Comparison of ENCODE assay signal across 30 cellular contexts in the genomic region with DNA sequence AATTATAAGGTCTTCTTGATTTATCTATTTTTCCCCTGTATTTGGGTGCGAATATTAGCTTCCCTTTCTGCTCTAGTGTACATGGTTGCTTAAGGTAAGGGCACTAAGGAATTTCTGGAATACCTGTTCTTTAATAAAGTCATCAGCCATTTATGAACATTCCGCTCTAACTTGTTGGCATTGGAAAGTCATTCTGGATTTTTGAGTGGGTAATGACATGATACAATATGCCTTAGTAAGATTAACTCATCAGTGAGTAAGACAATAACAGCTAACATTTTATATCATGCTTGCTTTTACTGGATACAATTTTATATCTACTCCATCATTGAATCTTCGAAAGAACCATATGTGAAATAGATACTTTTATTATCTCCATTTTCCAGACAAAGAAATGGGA.
"Had no signal": no experiment of that assay in that cellular context is flagged by ENCODE, and none has a peak within 500 bp of the region (broad histone marks: within the 10 kb centered on the region; RNA-seq: fewer than 3 reads in every experiment).

No MANE protein-coding gene starts in this region.

- H3K36me3 Mint-ChIP-seq: naive thymus-derived CD4-positive, alpha-beta T cell; neural progenitor cell; stimulated activated effector memory CD8-positive, alpha-beta T cell treated with anti-CD3 and anti-CD28 coated beads, Interleukin-12 subunit alpha, Interleukin-12 subunit beta, amount 100 ng/mL, for 72 hours; type B pancreatic cell had no signal

- H3K9me3 ChIP-seq: esophagus muscularis mucosa, heart right ventricle, left lung, prostate gland, right atrium auricular region, testis, tibial artery had no signal

- H3K9me3 Mint-ChIP-seq: nephron; neural progenitor cell; stimulated activated effector memory CD8-positive, alpha-beta T cell treated with anti-CD3 and anti-CD28 coated beads, Interleukin-12 subunit alpha, Interleukin-12 subunit beta, amount 100 ng/mL, for 72 hours had no signal

- FAIRE-seq: islet of Langerhans had no signal

- H3K4me2 ChIP-seq: neural progenitor cell, smooth muscle cell had no signal

- DNase-seq: dorsolateral prefrontal cortex; effector CD4-positive, alpha-beta T cell; foreskin melanocyte; glutamatergic neuron; heart right ventricle; hippocampal formation; left cardiac atrium; left lung; mesendoderm; midbrain; naive thymus-derived CD4-positive, alpha-beta T cell; nucleus accumbens; stimulated activated CD4-positive, alpha-beta T cell treated with anti-CD3 and anti-CD28 coated beads, Interleukin-12 subunit alpha, Interleukin-12 subunit beta, amount 100 ng/mL, for 4 hours; stimulated activated CD4-positive, alpha-beta T cell treated with anti-CD3 and anti-CD28 coated beads, Interleukin-1b, Interleukin-23, amount 100 ng/mL, for 48 hours; stimulated activated CD4-positive, alpha-beta T cell treated with anti-CD3 and anti-CD28 coated beads, Interleukin-4, amount 100 ng/mL, for 24 hours; stimulated activated naive CD4-positive, alpha-beta T cell treated with Interleukin-2 at 50 U/mL for 16 hours; substantia nigra; testis; tibial artery had no signal

- H3K4me1 ChIP-seq: neural progenitor cell, prostate gland, right atrium auricular region, testis had no signal

- H3K4me3 Mint-ChIP-seq: naive thymus-derived CD4-positive, alpha-beta T cell; nephron; neural progenitor cell; stimulated activated effector memory CD8-positive, alpha-beta T cell treated with anti-CD3 and anti-CD28 coated beads, Interleukin-12 subunit alpha, Interleukin-12 subunit beta, amount 100 ng/mL, for 72 hours; type B pancreatic cell had no signal

- H3K9ac ChIP-seq: neural progenitor cell had no signal

- H3K4me3 ChIP-seq: coronary artery, dorsolateral prefrontal cortex, esophagus muscularis mucosa, heart right ventricle, left lung, neural progenitor cell, prostate gland, right atrium auricular region, smooth muscle cell, testis, tibial artery had no signal

- H2AFZ ChIP-seq: neural progenitor cell had no signal

- H3K27ac Mint-ChIP-seq: naive thymus-derived CD4-positive, alpha-beta T cell; nephron; neural progenitor cell; stimulated activated effector memory CD8-positive, alpha-beta T cell treated with anti-CD3 and anti-CD28 coated beads, Interleukin-12 subunit alpha, Interleukin-12 subunit beta, amount 100 ng/mL, for 72 hours; type B pancreatic cell had no signal

- H3K36me3 ChIP-seq: esophagus muscularis mucosa, heart right ventricle, left lung, neural progenitor cell, prostate gland, right atrium auricular region, tibial artery had no signal

- H3K27me3 ChIP-seq: esophagus muscularis mucosa, heart right ventricle, left lung, neural progenitor cell, right atrium auricular region, testis, tibial artery had no signal

- H3K4me1 Mint-ChIP-seq: stimulated activated effector memory CD8-positive, alpha-beta T cell treated with anti-CD3 and anti-CD28 coated beads, Interleukin-12 subunit alpha, Interleukin-12 subunit beta, amount 100 ng/mL, for 72 hours had no signal

- H3K27me3 Mint-ChIP-seq: type B pancreatic cell had no signal

- H3K27ac ChIP-seq: coronary artery, dorsolateral prefrontal cortex, epithelial cell of prostate, esophagus muscularis mucosa, heart right ventricle, left lung, neural progenitor cell, prostate gland, right atrium auricular region, testis, tibial artery had no signal
